In the genomic region with DNA sequence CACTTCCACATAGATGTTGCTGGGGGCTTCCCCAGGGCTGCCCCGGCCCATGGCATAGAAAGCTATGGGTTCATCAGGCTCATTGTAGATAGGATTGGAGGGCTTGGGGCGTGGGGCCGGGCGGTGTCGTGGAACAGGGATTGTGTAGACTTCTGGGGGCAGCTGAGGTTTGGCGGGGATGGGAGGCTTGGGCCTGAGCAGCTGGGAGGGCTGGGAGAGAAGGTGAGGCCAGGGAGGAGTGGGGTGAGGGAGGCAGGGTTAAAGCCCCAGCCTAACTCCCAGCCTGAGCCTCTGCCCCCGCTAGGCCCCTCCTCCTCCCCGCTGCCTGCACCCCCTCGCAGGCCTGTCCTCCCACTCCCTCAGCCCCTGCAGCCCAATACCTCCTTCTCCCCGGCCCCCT, we compare ENCODE assay signal across 28 cellular contexts. TPM values are rescaled to one million over a fixed set of nuclear protein-coding genes. Genes with fewer than 3 reads are reported as not detected.
DNase-seq lines count a peak whose midpoint lies in the region; ATAC-seq and TF ChIP-seq lines count a peak whose summit lies in the region.
"Had no signal": no experiment of that assay in that cellular context is flagged by ENCODE, and none has a peak within 500 bp of the region (broad histone marks: within the 10 kb centered on the region; RNA-seq: fewer than 3 reads in every experiment).

No MANE protein-coding gene starts in this region.

- no peaks in the 10 kb centered on the region for H3K9me3 ChIP-seq in heart right ventricle
- no peaks in the 10 kb centered on the region for H3K9me3 ChIP-seq in WERI-Rb-1 (ENCODE audit: severe bottlenecking)
- H3K9me3 ChIP-seq: MG63, neutrophil, tibial artery had no signal

- peaks cover 6 to 58% (median 35%) of the 10 kb centered on the region in 9 donors for H3K4me1 ChIP-seq in heart right ventricle

- H3K9me3 Mint-ChIP-seq in effector memory CD8-positive, alpha-beta T cell, result no peaks in the 10 kb centered on the region
- H3K9me3 Mint-ChIP-seq: CD8-positive, alpha-beta T cell; stimulated activated memory B cell treated with anti-CD40 and anti-IgM and Interleukin-4, amounts not matched to agents 10 μg/mL and 1 μg/mL and 100 μg/mL, for 72 hours had no signal

- peaks cover 0 to 14% (median 2%) of the 10 kb centered on the region in 7 donors for H3K27me3 ChIP-seq in heart right ventricle
- H3K27me3 ChIP-seq in WERI-Rb-1 (ENCODE audit: insufficient read depth, low read depth, severe bottlenecking), result no peaks in the 10 kb centered on the region
- H3K27me3 ChIP-seq: MG63 had no signal

- H3K4me3 Mint-ChIP-seq in effector memory CD8-positive, alpha-beta T cell, result peak overlapping the region; percentile 61 to 70
- H3K4me3 Mint-ChIP-seq: activated CD4-positive, alpha-beta T cell treated with anti-CD3 and anti-CD28 coated beads for 36 hours; activated naive CD8-positive, alpha-beta T cell; CD8-positive, alpha-beta T cell; stimulated activated memory B cell treated with anti-CD40 and anti-IgM and Interleukin-4, amounts not matched to agents 10 μg/mL and 1 μg/mL and 100 μg/mL, for 72 hours had no signal

- H3K4me1 Mint-ChIP-seq in effector memory CD8-positive, alpha-beta T cell (ENCODE audit: low read depth in 2 of 2), result peaks cover 61 to 67% of the 10 kb centered on the region in 2 donors

- peaks cover 99% of the 10 kb centered on the region for H3K36me3 Mint-ChIP-seq in effector memory CD8-positive, alpha-beta T cell (ENCODE audit: insufficient read depth)

- peaks cover 0 to 11% (median 0%) of the 10 kb centered on the region in 9 donors for H3K36me3 ChIP-seq in heart right ventricle
- H3K36me3 ChIP-seq in WERI-Rb-1, result peaks cover 72% of the 10 kb centered on the region
- H3K36me3 ChIP-seq: neutrophil, tibial artery had no signal

- H3K27ac Mint-ChIP-seq in effector memory CD8-positive, alpha-beta T cell, result peak overlapping the region; percentile 92 to 94
- H3K27ac Mint-ChIP-seq: activated naive CD8-positive, alpha-beta T cell; stimulated activated memory B cell treated with anti-CD40 and anti-IgM and Interleukin-4, amounts not matched to agents 10 μg/mL and 1 μg/mL and 100 μg/mL, for 72 hours had no signal

- 94 to 96% methylated on average over 10 of the region's 10 CpGs for WGBS in heart right ventricle, 2 donors

- no peak overlapping the region for H3K4me3 ChIP-seq in heart right ventricle
- H3K4me3 ChIP-seq in WERI-Rb-1 (ENCODE audit: low read depth, low read length), result no peak overlapping the region; the same call in 1 of the 2 replicates
- H3K4me3 ChIP-seq: lung, MG63, SK-N-MC, skin epidermis, tibial artery had no signal

- intact Hi-C loops in cardiac septum (cut with DNase I), result no loop called here
- intact Hi-C loops in heart right ventricle (cut with DNase I), result loop anchor here in 1 of 10 donors (5.0 kb wide), 1 partner anchor 48 kb away; a partner anchor contains a TSS

- DNase-seq in cardiac septum (ENCODE audit: low spot score) (peak; percentile 62), heart right ventricle (no peak), WERI-Rb-1 (peak; percentile 86), putamen (ENCODE audit: low spot score) (no peak), DMS114 treated with DMSO at 0.1 percent for 48 hours (lab: John Stamatoyannopoulos, UW; ENCODE audit: unreplicated experiment) (no peak)
- DNase-seq in effector memory CD8-positive, alpha-beta T cell, result no peak
- DNase-seq: CD8-positive, alpha-beta T cell; effector CD4-positive, alpha-beta T cell; GDM1; hypothalamus; MG63; NCI-H1417; NCI-H510A; RPMI8226; stimulated activated CD4-positive, alpha-beta T cell treated with anti-CD3 and anti-CD28 coated beads, Interleukin-1b, Interleukin-23, amount 100 ng/mL, for 48 hours had no signal

- H3K27me3 Mint-ChIP-seq in effector memory CD8-positive, alpha-beta T cell, result no peaks in the 10 kb centered on the region
- H3K27me3 Mint-ChIP-seq: activated CD4-positive, alpha-beta T cell treated with anti-CD3 and anti-CD28 coated beads for 36 hours; activated naive CD8-positive, alpha-beta T cell; stimulated activated memory B cell treated with anti-CD40 and anti-IgM and Interleukin-4, amounts not matched to agents 10 μg/mL and 1 μg/mL and 100 μg/mL, for 72 hours had no signal

- ATAC-seq in heart right ventricle (no peak), GM18520 (IDR thresholded peaks at IDR 0.05; ENCODE audit: unreplicated experiment) (no peak)
- no peak for ATAC-seq in effector memory CD8-positive, alpha-beta T cell (replicated peaks)
- ATAC-seq: activated CD4-positive, alpha-beta T cell treated with anti-CD3 and anti-CD28 coated beads for 36 hours; CD8-positive, alpha-beta T cell; HCT116; stimulated activated memory B cell treated with anti-CD40 and anti-IgM and Interleukin-4, amounts not matched to agents 10 μg/mL and 1 μg/mL and 100 μg/mL, for 72 hours had no signal

- H3K27ac ChIP-seq in heart right ventricle (no peak overlapping the region), WERI-Rb-1 (peak overlapping the region; percentile 66)
- H3K27ac ChIP-seq: neutrophil, SK-N-MC, skin epidermis, tibial artery had no signal

- TF ChIP-seq CTCF in heart right ventricle (IDR thresholded peaks at IDR 0.05), result no peak
- TF ChIP-seq CTCF in WERI-Rb-1 (IDR thresholded peaks at IDR 0.05; ENCODE audit: low read depth, low read length), result no peak

RNA-seq across cellular contexts. Expression of a gene that starts 7.4 kb away (rescaled TPM):
- total RNA-seq in cardiac septum (1.4 TPM), heart right ventricle (1 to 10 TPM in 3 of 10 donors, under 1 TPM in 6, not detected in 1; 0.50 to 4.4 (median 0.80) TPM)
- 1 to 10 TPM in 1 of 2 donors, under 1 TPM in 1; 0.96 to 1.0 TPM for polyA plus RNA-seq in heart right ventricle
- total RNA-seq: cerebellum had no signal

RNA-seq across cellular contexts. Expression of a gene that starts 41.9 kb away (rescaled TPM):
- total RNA-seq in cardiac septum (44.5 TPM), heart right ventricle (10 to 100 TPM; 32.1 to 56.9 (median 44.2) TPM)
- 10 to 100 TPM; 40.6 to 53.4 TPM for polyA plus RNA-seq in heart right ventricle

RNA-seq across cellular contexts. Expression of a gene that starts 49.6 kb away (rescaled TPM):
- total RNA-seq in cardiac septum (0.24 TPM), heart right ventricle (under 1 TPM; 0.04 to 0.20 (median 0.07) TPM)
- under 1 TPM; 0.01 to 0.80 TPM for polyA plus RNA-seq in heart right ventricle
- total RNA-seq: lung, pulmonary artery endothelial cell had no signal
- polyA plus RNA-seq: keratinocyte, lung had no signal

RNA-seq across cellular contexts. Expression of a gene that starts 51.4 kb away (rescaled TPM):
- total RNA-seq in cardiac septum, result 1.4 TPM
- 1 to 10 TPM in 4 of 10 donors, under 1 TPM in 6; 0.15 to 3.7 (median 0.69) TPM for total RNA-seq in heart right ventricle
- polyA plus RNA-seq in heart right ventricle, result 1 to 10 TPM in 1 of 2 donors, under 1 TPM in 1; 0.28 to 1.5 TPM

RNA-seq across cellular contexts. Expression of a gene that starts 57.8 kb away (rescaled TPM):
- total RNA-seq in cardiac septum (131 TPM), heart right ventricle (100 to 1,000 TPM; 135 to 202 (median 148) TPM)
- polyA plus RNA-seq in heart right ventricle, result 100 to 1,000 TPM in 1 of 2 donors, 10 to 100 TPM in 1; 69.8 to 126 TPM

Comparison
In these comparisons a context has a peak if more than half of its experiments do, and no peak if none do; other contexts are left out.
1. DNase-seq: peak in cardiac septum (single experiment) and WERI-Rb-1 (single experiment); none in heart right ventricle (0 of 2), effector memory CD8-positive, alpha-beta T cell (0 of 3), putamen (single experiment) and DMS114 treated with DMSO at 0.1 percent for 48 hours (single experiment).